In the genomic region with DNA sequence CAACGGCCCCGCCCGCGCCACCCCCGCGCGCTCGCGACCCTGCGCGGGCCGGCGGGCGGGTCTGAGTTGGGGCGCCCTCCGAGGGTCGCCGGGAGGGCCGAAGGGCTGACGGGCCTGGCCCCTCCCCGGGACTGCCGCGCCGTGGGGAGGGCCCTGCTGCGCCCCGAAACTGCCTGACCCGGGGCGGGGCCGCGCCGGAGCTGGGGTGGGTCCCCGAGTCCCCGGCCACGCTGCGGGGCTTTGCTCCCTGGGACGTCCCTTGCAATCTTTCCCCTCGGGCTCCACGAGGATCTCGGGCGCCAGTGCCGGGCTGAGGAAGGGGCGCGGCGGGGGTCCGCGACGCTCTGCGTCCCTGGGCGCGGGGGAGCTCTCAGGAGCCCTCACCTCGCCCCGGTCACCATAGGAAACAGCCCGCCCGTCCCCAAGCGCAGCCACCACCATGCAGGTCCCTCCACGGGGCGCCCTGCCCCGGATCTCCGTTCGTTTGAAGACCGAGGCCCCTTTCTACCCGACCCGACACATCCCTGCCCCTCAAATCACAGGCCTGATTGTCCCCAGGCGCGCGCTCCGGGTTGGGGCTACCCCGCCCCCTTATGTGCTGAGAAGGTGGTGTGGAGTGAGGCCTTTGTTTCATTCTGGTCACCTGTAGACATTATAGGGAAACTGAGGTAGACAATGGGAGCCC, we compare ENCODE assay signal across 8 cellular contexts. TPM values are rescaled to one million over a fixed set of nuclear protein-coding genes. Genes with fewer than 3 reads are reported as not detected.
A peak's percentile ranks its signal among the peaks of the same experiment; 100 is the strongest.
DNase-seq lines count a peak whose midpoint lies in the region; ATAC-seq and TF ChIP-seq lines count a peak whose summit lies in the region.

No MANE protein-coding gene starts in this region.

- peak overlapping the region; percentile 100 for H3K27ac ChIP-seq in 22Rv1
- H3K27ac ChIP-seq in colonic mucosa: peak overlapping the region; percentile 100

- H3K9me3 ChIP-seq in colonic mucosa: no peaks in the 10 kb centered on the region

- POLR2A ChIA-PET in WTC11 (lab: Charles Lee): interaction anchor here (0.9 to 2.3 kb wide), 9 partner anchors 10 to 118 kb away, joined by 3 to 12 read pairs (median 5); a partner anchor contains a TSS

- peaks cover 16% of the 10 kb centered on the region for H3K36me3 ChIP-seq in colonic mucosa

- peak overlapping the region; percentile 75 for H3K4me3 Mint-ChIP-seq in WTC11

- H3K4me3 ChIP-seq in colonic mucosa (peak overlapping the region; percentile 60), lower leg skin (ENCODE audit: low read depth, poor library complexity, severe bottlenecking) (peak overlapping the region; percentile 66)

- TF ChIP-seq POLR2A in lower leg skin (IDR thresholded peaks at IDR 0.05): peak in 1 of 2 donors; percentile 56

- TF ChIP-seq CTCF in 22Rv1 (IDR thresholded peaks at IDR 0.05) (no peak), WTC11 (IDR thresholded peaks at IDR 0.05) (no peak), colonic mucosa (IDR thresholded peaks at IDR 0.05) (no peak), lower leg skin (IDR thresholded peaks at IDR 0.05) (no peak)

- DNase-seq in NCI-H1092 treated with DMSO at 0.1 percent for 48 hours (lab: John Stamatoyannopoulos, UW) (peak; percentile 73), WTC11 (ENCODE audit: low spot score) (peak; percentile 83), colonic mucosa (peak; percentile 75), lower leg skin (ENCODE audit: low spot score in 2 of 2) (peak; percentile 58 to 94)
- peak; percentile 62 to 63 for DNase-seq in stimulated activated CD8-positive, alpha-beta memory T cell treated with anti-CD3 and anti-CD28 coated beads, Interleukin-15, amount 100 ng/mL, for 48 hours (ENCODE audit: low read depth in 2 of 2)

- intact Hi-C loops in colonic mucosa (cut with DNase I): no loop called here
- intact Hi-C loops in lower leg skin (cut with DNase I; ENCODE audit: low total_unique reads): loop anchor here (5.0 kb wide), 1 partner anchor 116 kb away; a partner anchor contains a TSS

- peak overlapping the region; percentile 98 to 100 for H3K9ac ChIP-seq in colonic mucosa (ENCODE audit: low read depth in 2 of 2, low read length in 2 of 2)

- 1 to 2% methylated on average over 21 to 22 of the region's 68 CpGs for WGBS in lower leg skin, 2 donors

- no peaks in the 10 kb centered on the region for H3K27me3 ChIP-seq in colonic mucosa

- peaks cover 38% of the 10 kb centered on the region for H3K36me3 Mint-ChIP-seq in WTC11

- peak overlapping the region; percentile 91 for H3K27ac Mint-ChIP-seq in WTC11

- H3K9me3 Mint-ChIP-seq in WTC11: no peaks in the 10 kb centered on the region

- peak; percentile 1 for ATAC-seq in GM18498 (IDR thresholded peaks at IDR 0.05; ENCODE audit: unreplicated experiment)
- ATAC-seq in WTC11: peak; percentile 15
- no peak for ATAC-seq in GM19035 (IDR thresholded peaks at IDR 0.05; ENCODE audit: unreplicated experiment)

- CTCF ChIA-PET in WTC11 (lab: Charles Lee): interaction anchor here (0.6 to 3.6 kb wide), 8 partner anchors 10 to 258 kb away, joined by 3 to 27 read pairs (median 4); a partner anchor contains a TSS

- H3K27me3 Mint-ChIP-seq in WTC11 (ENCODE audit: low read depth): peaks cover 13% of the 10 kb centered on the region

- peaks cover 44% of the 10 kb centered on the region for H3K4me1 Mint-ChIP-seq in WTC11

- peaks cover 16% of the 10 kb centered on the region for H3K4me1 ChIP-seq in colonic mucosa

TF ChIP-seq in WTC11, 78 proteins besides CTCF, POLR2A, EP300 and RAD21 (continues in another document):
- TF ChIP-seq ELF4 (CRISPR knock-in tag; IDR thresholded peaks at IDR 0.05; ENCODE audit: low read depth) (no peak), ATF1 (CRISPR knock-in tag; IDR thresholded peaks at IDR 0.05) (no peak), FOXK1 (CRISPR knock-in tag; IDR thresholded peaks at IDR 0.05) (no peak), ZNF423 (CRISPR knock-in tag; IDR thresholded peaks at IDR 0.05) (peak; percentile 18; the same call in 1 of the 2 replicates), ESRRA (CRISPR knock-in tag; IDR thresholded peaks at IDR 0.05; ENCODE audit: borderline replicate concordance) (0 out of 2 replicates have a peak, but pooled peaks have one; percentile 42), ZBTB21 (CRISPR knock-in tag; IDR thresholded peaks at IDR 0.05; ENCODE audit: borderline replicate concordance) (no peak), EMX1 (CRISPR knock-in tag; IDR thresholded peaks at IDR 0.05) (no peak), GABPB1 (CRISPR knock-in tag; IDR thresholded peaks at IDR 0.05) (no peak; the same call in 1 of the 2 replicates)
- TF ChIP-seq, protein P1, sequence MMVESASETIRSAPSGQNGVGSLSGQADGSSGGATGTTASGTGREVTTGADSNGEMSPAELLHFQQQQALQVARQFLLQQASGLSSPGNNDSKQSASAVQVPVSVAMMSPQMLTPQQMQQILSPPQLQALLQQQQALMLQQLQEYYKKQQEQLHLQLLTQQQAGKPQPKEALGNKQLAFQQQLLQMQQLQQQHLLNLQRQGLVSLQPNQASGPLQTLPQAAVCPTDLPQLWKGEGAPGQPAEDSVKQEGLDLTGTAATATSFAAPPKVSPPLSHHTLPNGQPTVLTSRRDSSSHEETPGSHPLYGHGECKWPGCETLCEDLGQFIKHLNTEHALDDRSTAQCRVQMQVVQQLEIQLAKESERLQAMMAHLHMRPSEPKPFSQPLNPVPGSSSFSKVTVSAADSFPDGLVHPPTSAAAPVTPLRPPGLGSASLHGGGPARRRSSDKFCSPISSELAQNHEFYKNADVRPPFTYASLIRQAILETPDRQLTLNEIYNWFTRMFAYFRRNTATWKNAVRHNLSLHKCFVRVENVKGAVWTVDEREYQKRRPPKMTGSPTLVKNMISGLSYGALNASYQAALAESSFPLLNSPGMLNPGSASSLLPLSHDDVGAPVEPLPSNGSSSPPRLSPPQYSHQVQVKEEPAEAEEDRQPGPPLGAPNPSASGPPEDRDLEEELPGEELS (CRISPR knock-in tag; IDR thresholded peaks at IDR 0.05): no peak
- TF ChIP-seq, protein P2, sequence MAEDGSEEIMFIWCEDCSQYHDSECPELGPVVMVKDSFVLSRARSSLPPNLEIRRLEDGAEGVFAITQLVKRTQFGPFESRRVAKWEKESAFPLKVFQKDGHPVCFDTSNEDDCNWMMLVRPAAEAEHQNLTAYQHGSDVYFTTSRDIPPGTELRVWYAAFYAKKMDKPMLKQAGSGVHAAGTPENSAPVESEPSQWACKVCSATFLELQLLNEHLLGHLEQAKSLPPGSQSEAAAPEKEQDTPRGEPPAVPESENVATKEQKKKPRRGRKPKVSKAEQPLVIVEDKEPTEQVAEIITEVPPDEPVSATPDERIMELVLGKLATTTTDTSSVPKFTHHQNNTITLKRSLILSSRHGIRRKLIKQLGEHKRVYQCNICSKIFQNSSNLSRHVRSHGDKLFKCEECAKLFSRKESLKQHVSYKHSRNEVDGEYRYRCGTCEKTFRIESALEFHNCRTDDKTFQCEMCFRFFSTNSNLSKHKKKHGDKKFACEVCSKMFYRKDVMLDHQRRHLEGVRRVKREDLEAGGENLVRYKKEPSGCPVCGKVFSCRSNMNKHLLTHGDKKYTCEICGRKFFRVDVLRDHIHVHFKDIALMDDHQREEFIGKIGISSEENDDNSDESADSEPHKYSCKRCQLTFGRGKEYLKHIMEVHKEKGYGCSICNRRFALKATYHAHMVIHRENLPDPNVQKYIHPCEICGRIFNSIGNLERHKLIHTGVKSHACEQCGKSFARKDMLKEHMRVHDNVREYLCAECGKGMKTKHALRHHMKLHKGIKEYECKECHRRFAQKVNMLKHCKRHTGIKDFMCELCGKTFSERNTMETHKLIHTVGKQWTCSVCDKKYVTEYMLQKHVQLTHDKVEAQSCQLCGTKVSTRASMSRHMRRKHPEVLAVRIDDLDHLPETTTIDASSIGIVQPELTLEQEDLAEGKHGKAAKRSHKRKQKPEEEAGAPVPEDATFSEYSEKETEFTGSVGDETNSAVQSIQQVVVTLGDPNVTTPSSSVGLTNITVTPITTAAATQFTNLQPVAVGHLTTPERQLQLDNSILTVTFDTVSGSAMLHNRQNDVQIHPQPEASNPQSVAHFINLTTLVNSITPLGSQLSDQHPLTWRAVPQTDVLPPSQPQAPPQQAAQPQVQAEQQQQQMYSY (CRISPR knock-in tag; IDR thresholded peaks at IDR 0.05): no peak
- TF ChIP-seq, protein P3, sequence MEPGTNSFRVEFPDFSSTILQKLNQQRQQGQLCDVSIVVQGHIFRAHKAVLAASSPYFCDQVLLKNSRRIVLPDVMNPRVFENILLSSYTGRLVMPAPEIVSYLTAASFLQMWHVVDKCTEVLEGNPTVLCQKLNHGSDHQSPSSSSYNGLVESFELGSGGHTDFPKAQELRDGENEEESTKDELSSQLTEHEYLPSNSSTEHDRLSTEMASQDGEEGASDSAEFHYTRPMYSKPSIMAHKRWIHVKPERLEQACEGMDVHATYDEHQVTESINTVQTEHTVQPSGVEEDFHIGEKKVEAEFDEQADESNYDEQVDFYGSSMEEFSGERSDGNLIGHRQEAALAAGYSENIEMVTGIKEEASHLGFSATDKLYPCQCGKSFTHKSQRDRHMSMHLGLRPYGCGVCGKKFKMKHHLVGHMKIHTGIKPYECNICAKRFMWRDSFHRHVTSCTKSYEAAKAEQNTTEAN (CRISPR knock-in tag; IDR thresholded peaks at IDR 0.05): no peak
- TF ChIP-seq, protein P4, sequence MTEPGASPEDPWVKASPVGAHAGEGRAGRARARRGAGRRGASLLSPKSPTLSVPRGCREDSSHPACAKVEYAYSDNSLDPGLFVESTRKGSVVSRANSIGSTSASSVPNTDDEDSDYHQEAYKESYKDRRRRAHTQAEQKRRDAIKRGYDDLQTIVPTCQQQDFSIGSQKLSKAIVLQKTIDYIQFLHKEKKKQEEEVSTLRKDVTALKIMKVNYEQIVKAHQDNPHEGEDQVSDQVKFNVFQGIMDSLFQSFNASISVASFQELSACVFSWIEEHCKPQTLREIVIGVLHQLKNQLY (CRISPR knock-in tag; IDR thresholded peaks at IDR 0.05): no peak
- TF ChIP-seq, protein P5, sequence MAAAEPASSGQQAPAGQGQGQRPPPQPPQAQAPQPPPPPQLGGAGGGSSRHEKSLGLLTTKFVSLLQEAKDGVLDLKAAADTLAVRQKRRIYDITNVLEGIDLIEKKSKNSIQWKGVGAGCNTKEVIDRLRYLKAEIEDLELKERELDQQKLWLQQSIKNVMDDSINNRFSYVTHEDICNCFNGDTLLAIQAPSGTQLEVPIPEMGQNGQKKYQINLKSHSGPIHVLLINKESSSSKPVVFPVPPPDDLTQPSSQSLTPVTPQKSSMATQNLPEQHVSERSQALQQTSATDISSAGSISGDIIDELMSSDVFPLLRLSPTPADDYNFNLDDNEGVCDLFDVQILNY (CRISPR knock-in tag; IDR thresholded peaks at IDR 0.05): 0 out of 2 replicates have a peak, but pooled peaks have one; percentile 4

RNA-seq across cellular contexts. Expression of a gene that starts 0.5 kb away (rescaled TPM):
- total RNA-seq in WTC11 (2021) (3,338 to 3,455 TPM (median 3,348 TPM) in 3 replicates), colonic mucosa (1,000 to 10,000 TPM; 4,489 to 4,790 TPM), lower leg skin (1,000 to 10,000 TPM; 3,349 to 4,521 (median 4,085) TPM)

RNA-seq across cellular contexts. Expression of a gene that starts 15.1 kb away (rescaled TPM):
- 0.31 to 0.89 TPM (median 0.46 TPM) in 3 replicates for total RNA-seq in WTC11 (2021)
- total RNA-seq in colonic mucosa: 1 to 10 TPM; 1.0 to 2.2 TPM
- 1 to 10 TPM in 3 of 4 donors, under 1 TPM in 1; 0.46 to 2.7 (median 1.8) TPM for total RNA-seq in lower leg skin

RNA-seq across cellular contexts. Expression of a gene that starts 39.0 kb away (rescaled TPM):
- total RNA-seq in WTC11 (2021): 44.7 to 54.7 TPM (median 47.8 TPM) in 3 replicates
- total RNA-seq in colonic mucosa: 10 to 100 TPM; 16.5 to 34.3 TPM
- total RNA-seq in lower leg skin: 10 to 100 TPM; 19.4 to 34.3 (median 28.4) TPM
